Comparison of ENCODE assay signal across 20 cellular contexts in genomic region chr10:83045731-83046130, GRCh38.
"Had no signal": no experiment of that assay in that cellular context is flagged by ENCODE, and none has a peak within 500 bp of the region (broad histone marks: within the 10 kb centered on the region; RNA-seq: fewer than 3 reads in every experiment).

No MANE protein-coding gene starts in this region.

- H3K4me3 ChIP-seq: K562 had no signal

- H3K27ac ChIP-seq: HL-60, KMS-11, RWPE1 had no signal

- DNase-seq: Kasumi-1, MM.1S, NCI-H1092 treated with DMSO at 0.1 percent for 48 hours, NCI-H1436, NCI-H187, NCI-H2029, NCI-H2081 treated with DMSO at 0.1 percent for 48 hours, NCI-H2171, NCI-H226, NCI-H446, NCI-H510A, NCI-H524 treated with DMSO at 0.1 percent for 48 hours, NCI-H69, NCI-H774, SHP77 had no signal

- ATAC-seq: K562, SK-N-SH treated with all-trans-retinoic acid at 6 μM for 48 hours had no signal
